20 cellular contexts compared by ENCODE assay signal in the genomic region with DNA sequence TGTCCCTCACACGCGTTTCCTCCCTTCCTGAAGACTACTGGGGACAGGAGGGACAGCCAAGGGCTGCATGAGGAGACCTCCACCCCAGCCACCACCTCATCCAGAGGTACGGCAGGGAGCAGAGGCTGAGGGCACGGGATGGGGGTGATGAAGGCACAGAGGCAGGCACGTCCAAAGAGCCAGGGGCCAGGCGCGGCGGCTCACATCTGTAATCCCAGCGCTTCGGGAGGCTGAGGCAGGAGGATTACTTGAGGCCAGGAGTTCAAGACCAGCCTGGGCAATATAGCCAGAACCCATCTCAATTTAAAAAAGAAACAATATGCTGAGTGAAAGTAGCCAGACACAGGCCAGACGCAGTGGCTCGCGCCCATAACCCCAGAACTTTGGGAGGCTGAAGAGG. TPM values are rescaled to one million over a fixed set of nuclear protein-coding genes. Genes with fewer than 3 reads are reported as not detected.
DNase-seq lines count a peak whose midpoint lies in the region; ATAC-seq, FAIRE-seq and TF ChIP-seq lines count a peak whose summit lies in the region.
"Had no signal": no experiment of that assay in that cellular context is flagged by ENCODE, and none has a peak within 500 bp of the region (broad histone marks: within the 10 kb centered on the region; RNA-seq: fewer than 3 reads in every experiment).

No MANE protein-coding gene starts in this region.

- WGBS in body of pancreas, 2 donors: 73 to 79% methylated on average over 13 of the region's 13 CpGs
- 97% methylated on average over 9 of the region's 13 CpGs for WGBS in HepG2 (ENCODE audit: low lambda C conversion rate)
- WGBS in spleen, 5 donors: 64 to 81% (median 77%) methylated on average over 11 to 13 of the region's 13 CpGs

- TF ChIP-seq EP300 in HepG2 (IDR thresholded peaks at IDR 0.05; ENCODE audit: low read depth in 2 of 2, low read length in 2 of 2): no peak
- no peak for TF ChIP-seq EP300 in HepG2 (CRISPR knock-in tag; IDR thresholded peaks at IDR 0.05; ENCODE audit: borderline replicate concordance)

- H3K4me1 ChIP-seq in body of pancreas: peaks cover 62% of the 10 kb centered on the region
- peaks cover 67% of the 10 kb centered on the region for H3K4me1 ChIP-seq in HepG2 (ENCODE audit: insufficient read depth, low read length)
- H3K4me1 ChIP-seq in spleen: peaks cover 15 to 96% (median 79%) of the 10 kb centered on the region in 6 donors
- peaks cover 20% of the 10 kb centered on the region for H3K4me1 ChIP-seq in OCI-LY7 (ENCODE audit: insufficient read depth, low read length, poor library complexity, severe bottlenecking)
- H3K4me1 ChIP-seq: SJCRH30 had no signal

- FAIRE-seq in HTR-8/SVneo (lab: Jason Lieb, UNC) (peak; percentile 70), HepG2 (lab: Jason Lieb, UNC) (no peak)

- peak overlapping the region; percentile 83 to 96 (median 90) for H3K27ac ChIP-seq in body of pancreas
- H3K27ac ChIP-seq in HepG2 (ENCODE audit: extremely low read length, insufficient read depth, low read length): peak overlapping the region; percentile 17
- H3K27ac ChIP-seq in spleen: peak overlapping the region in 6 of 8 donors; percentile 26 to 88 (median 84)
- no peak overlapping the region for H3K27ac ChIP-seq in OCI-LY7 (ENCODE audit: low read depth, low read length, poor library complexity, severe bottlenecking)
- H3K27ac ChIP-seq: KMS-11, SJCRH30 had no signal

- H3K4me1 Mint-ChIP-seq in activated naive CD4-positive, alpha-beta T cell treated with anti-CD3 and anti-CD28 coated beads for 36 hours (ENCODE audit: low read depth): peaks cover 14% of the 10 kb centered on the region

- ATAC-seq in body of pancreas (no peak), HepG2 (no peak)
- ATAC-seq: activated naive CD8-positive, alpha-beta T cell treated with anti-CD3 and anti-CD28 coated beads, Interleukin-2, amount 50 U/mL, for 24 hours; activated T-cell treated with anti-CD3 and anti-CD28 coated beads, Interleukin-2, amount 50 U/mL, for 72 hours had no signal

- CTCF ChIA-PET in HepG2 (lab: Yijun Ruan, JAX; ENCODE audit: low intra/inter-chr PET ratio, low total read pairs): no interaction called here
- CTCF ChIA-PET in activated naive CD4-positive, alpha-beta T cell treated with anti-CD3 and anti-CD28 coated beads for 36 hours (lab: Charles Lee): interaction anchor here (3.0 kb wide), 1 partner anchor 19 kb away, joined by 9 read pairs; no protein-coding TSS in a partner anchor
- CTCF ChIA-PET in OCI-LY7 (lab: Charles Lee; ENCODE audit: unreplicated experiment): no interaction called here

- H3K9me3 Mint-ChIP-seq in activated naive CD4-positive, alpha-beta T cell treated with anti-CD3 and anti-CD28 coated beads for 36 hours: no peaks in the 10 kb centered on the region
- H3K9me3 Mint-ChIP-seq: activated naive CD8-positive, alpha-beta T cell treated with anti-CD3 and anti-CD28 coated beads, Interleukin-2, amount 50 U/mL, for 24 hours; activated T-cell treated with anti-CD3 and anti-CD28 coated beads, Interleukin-2, amount 50 U/mL, for 72 hours; nephron had no signal

- no peak for TF ChIP-seq CTCF in body of pancreas (IDR thresholded peaks at IDR 0.05)
- TF ChIP-seq CTCF in HepG2 (CRISPR knock-in tag; IDR thresholded peaks at IDR 0.05): no peak
- no peak for TF ChIP-seq CTCF in spleen (IDR thresholded peaks at IDR 0.05 in 8 of 11, conservative IDR thresholded peaks at IDR 0.05 in 3 of 11)
- TF ChIP-seq CTCF in OCI-LY7 (conservative IDR thresholded peaks at IDR 0.05; ENCODE audit: low read length): no peak

- no peaks in the 10 kb centered on the region for H3K9me2 ChIP-seq in OCI-LY7 (ENCODE audit: insufficient read depth, low read length)

- intact Hi-C loops in body of pancreas (cut with DNase I): no loop called here
- intact Hi-C loops in HepG2 (cut with micrococcal nuclease; ENCODE audit: unreplicated experiment): loop anchor here (5.0 kb wide), 1 partner anchor 639 kb away; no protein-coding TSS in a partner anchor
- intact Hi-C loops in spleen (cut with DNase I; ENCODE audit: low total_unique reads): no loop called here
- intact Hi-C loops in activated naive CD4-positive, alpha-beta T cell treated with anti-CD3 and anti-CD28 coated beads for 36 hours (cut with micrococcal nuclease): loop anchor here (5.0 kb wide), 1 partner anchor 1056 kb away; no protein-coding TSS in a partner anchor
- intact Hi-C loops in OCI-LY7 (cut with micrococcal nuclease; ENCODE audit: unreplicated experiment): no loop called here

- H3K27me3 ChIP-seq in body of pancreas (no peaks in the 10 kb centered on the region), HepG2 (ENCODE audit: control insufficient read depth in 1 of 2, insufficient read depth in 2 of 2, low read length in 2 of 2) (no peaks in the 10 kb centered on the region), spleen (replicated peaks in 1 of 7) (no peaks in the 10 kb centered on the region)
- H3K27me3 ChIP-seq: SJCRH30 had no signal

- H3K4me3 ChIP-seq in body of pancreas: no peak overlapping the region
- no peak overlapping the region for H3K4me3 ChIP-seq in HepG2 (replicated peaks in 1 of 3; ENCODE audit: insufficient read depth in 1 of 3, low read depth in 2 of 3, low read length in 3 of 3)
- peak overlapping the region in 6 of 8 donors; percentile 78 to 98 (median 86) for H3K4me3 ChIP-seq in spleen
- H3K4me3 ChIP-seq in OCI-LY7 (ENCODE audit: low read depth, low read length, poor library complexity, severe bottlenecking): no peak overlapping the region
- H3K4me3 ChIP-seq: SJCRH30 had no signal

- DNase-seq in HTR-8/SVneo (ENCODE audit: insufficient read length, low spot score) (no peak), body of pancreas (no peak), HepG2 (ENCODE audit: low spot score) (no peak), spleen (no peak), occipital lobe (lab: John Stamatoyannopoulos, UW) (no peak), OCI-LY7 (ENCODE audit: low spot score) (no peak)
- DNase-seq in activated naive CD4-positive, alpha-beta T cell treated with anti-CD3 and anti-CD28 coated beads for 36 hours: no peak
- DNase-seq in activated CD4-positive, alpha-beta T cell treated with anti-CD3 and anti-CD28 coated beads, Interleukin-2, amount 50 U/mL, for 48 hours: no peak
- DNase-seq: activated CD4-positive, alpha-beta T cell treated with anti-CD3 and anti-CD28 coated beads, Interleukin-2, amount 50 U/mL, for 1 hour; activated naive CD8-positive, alpha-beta T cell treated with anti-CD3 and anti-CD28 coated beads, Interleukin-2, amount 50 U/mL, for 24 hours; activated T-cell treated with anti-CD3 and anti-CD28 coated beads, Interleukin-2, amount 50 U/mL, for 72 hours; caudate nucleus; foreskin melanocyte; GOT3; NCI-H1105; SJCRH30; stimulated activated CD4-positive, alpha-beta T cell treated with anti-CD3 and anti-CD28 coated beads, Interleukin-1b, Interleukin-23, amount 100 ng/mL, for 48 hours; T1000 had no signal

- TF ChIP-seq RAD21 in HepG2 (CRISPR knock-in tag; IDR thresholded peaks at IDR 0.05): no peak

- in situ Hi-C loops in HepG2 (cut with HindIII; ENCODE audit: extremely low pct_ligation_motif_present, low pct_unique_long_range_greater_than_20kb): no loop called here

- POLR2A ChIA-PET in HepG2 (lab: Yijun Ruan, JAX) (no interaction called here), OCI-LY7 (lab: Charles Lee) (no interaction called here)

- no peaks in the 10 kb centered on the region for H3K36me3 ChIP-seq in body of pancreas (replicated peaks in 1 of 2; ENCODE audit: insufficient read depth in 1 of 2, low read depth in 2 of 2)
- H3K36me3 ChIP-seq in HepG2 (replicated peaks in 1 of 2; ENCODE audit: control insufficient read depth in 1 of 2, insufficient read depth in 2 of 2, low read length in 2 of 2): no peaks in the 10 kb centered on the region
- peaks cover 0 to 8% (median 0%) of the 10 kb centered on the region in 6 donors for H3K36me3 ChIP-seq in spleen
- H3K36me3 ChIP-seq in OCI-LY7 (ENCODE audit: insufficient read depth, low read length): no peaks in the 10 kb centered on the region
- H3K36me3 ChIP-seq: SJCRH30 had no signal

- BruUV-seq in HepG2 (replicated peaks; lab: Mats Ljungman, UMichigan): no TSS peak
- BruUV-seq in OCI-LY7 (replicated peaks; lab: Mats Ljungman, UMichigan): no TSS peak

- no peaks in the 10 kb centered on the region for H3K9me3 ChIP-seq in body of pancreas
- no peaks in the 10 kb centered on the region for H3K9me3 ChIP-seq in HepG2 (ENCODE audit: low read length)
- no peaks in the 10 kb centered on the region for H3K9me3 ChIP-seq in spleen
- H3K9me3 ChIP-seq in OCI-LY7 (ENCODE audit: low read length): no peaks in the 10 kb centered on the region
- H3K9me3 ChIP-seq: SJCRH30 had no signal

- H3K27me3 Mint-ChIP-seq in activated naive CD4-positive, alpha-beta T cell treated with anti-CD3 and anti-CD28 coated beads for 36 hours (ENCODE audit: low read depth): no peaks in the 10 kb centered on the region

- peak overlapping the region; percentile 45; the same call in 1 of the 2 replicates for H3K4me2 ChIP-seq in HepG2 (ENCODE audit: low read depth, low read length)
- H3K4me2 ChIP-seq in OCI-LY7 (ENCODE audit: low read length): no peak overlapping the region
- H3K4me2 ChIP-seq: KMS-11 had no signal

- peak overlapping the region; percentile 24; the same call in 1 of the 2 replicates for H3K9ac ChIP-seq in HepG2 (ENCODE audit: insufficient read depth, low read depth, low read length)
- H3K9ac ChIP-seq: KMS-11 had no signal

- H3K79me2 ChIP-seq in HepG2 (ENCODE audit: insufficient read depth, low read length) (peaks cover 28% of the 10 kb centered on the region), OCI-LY7 (ENCODE audit: insufficient read depth, low read depth, low read length) (no peaks in the 10 kb centered on the region)

- no peaks in the 10 kb centered on the region for H3K36me3 Mint-ChIP-seq in activated naive CD4-positive, alpha-beta T cell treated with anti-CD3 and anti-CD28 coated beads for 36 hours (ENCODE audit: low read depth)

- no peak overlapping the region for H2AFZ ChIP-seq in HepG2 (ENCODE audit: low read length)
- H2AFZ ChIP-seq in OCI-LY7 (ENCODE audit: low read length): no peak overlapping the region

- no peak overlapping the region for H3K27ac Mint-ChIP-seq in activated naive CD4-positive, alpha-beta T cell treated with anti-CD3 and anti-CD28 coated beads for 36 hours
- H3K27ac Mint-ChIP-seq: activated naive CD8-positive, alpha-beta T cell treated with anti-CD3 and anti-CD28 coated beads, Interleukin-2, amount 50 U/mL, for 24 hours; activated T-cell treated with anti-CD3 and anti-CD28 coated beads, Interleukin-2, amount 50 U/mL, for 72 hours; nephron had no signal

- H4K20me1 ChIP-seq in HepG2 (ENCODE audit: insufficient read depth, low read length) (no peaks in the 10 kb centered on the region), OCI-LY7 (ENCODE audit: insufficient read depth, low read length) (no peaks in the 10 kb centered on the region)

- TF ChIP-seq POLR2A in body of pancreas (IDR thresholded peaks at IDR 0.05) (no peak), HepG2 (IDR thresholded peaks at IDR 0.05; ENCODE audit: insufficient read depth in 1 of 2, low read depth in 2 of 2, low read length in 2 of 2) (no peak), spleen (IDR thresholded peaks at IDR 0.05) (no peak)

- H3K4me3 Mint-ChIP-seq in activated naive CD4-positive, alpha-beta T cell treated with anti-CD3 and anti-CD28 coated beads for 36 hours: no peak overlapping the region
- H3K4me3 Mint-ChIP-seq: activated naive CD8-positive, alpha-beta T cell treated with anti-CD3 and anti-CD28 coated beads, Interleukin-2, amount 50 U/mL, for 24 hours; activated T-cell treated with anti-CD3 and anti-CD28 coated beads, Interleukin-2, amount 50 U/mL, for 72 hours had no signal

RNA-seq across cellular contexts. Expression of a gene that starts 3.3 kb away (rescaled TPM):
- total RNA-seq in body of pancreas: 10 to 100 TPM; 23.3 to 26.7 TPM
- total RNA-seq in HepG2 (2016; rRNA removed; fragmentation: Illumina TruSeq; extraction: Trizol): 1.8 and 5.8 TPM in 2 replicates
- total RNA-seq in HepG2 (2016; cell fraction: cytosol; rRNA removed; fragmentation: Illumina TruSeq; extraction: Trizol; ENCODE audit: low read depth): 5.5 and 6.3 TPM in 2 replicates
- total RNA-seq in HepG2 (2016; cell fraction: insoluble cytoplasmic fraction; rRNA removed; fragmentation: Illumina TruSeq; extraction: Trizol): 2.1 and 6.3 TPM in 2 replicates
- 2.9 and 3.0 TPM in 2 replicates for total RNA-seq in HepG2 (2016; cell fraction: membrane; rRNA removed; fragmentation: Illumina TruSeq; extraction: Trizol)
- total RNA-seq in HepG2 (2016; cell fraction: nucleus; rRNA removed; fragmentation: Illumina TruSeq; extraction: Trizol): 7.9 and 10.2 TPM in 2 replicates
- 12.4 and 15.0 TPM in 2 replicates for polyA plus RNA-seq in HepG2 (2011; rRNA removed)
- 2.3 and 4.4 TPM in 2 replicates for polyA plus RNA-seq in HepG2 (2011; cell fraction: cytosol; rRNA removed)
- polyA plus RNA-seq in HepG2 (2011; cell fraction: nucleus; rRNA removed): 231 and 294 TPM in 2 replicates
- polyA plus RNA-seq in HepG2 (2012): 5.9 and 10.1 TPM in 2 replicates
- 1.1 and 1.7 TPM in 2 replicates for polyA plus RNA-seq in HepG2 (2016; cell fraction: cytosol; fragmentation: Illumina TruSeq; extraction: Trizol; ENCODE audit: low read depth)
- 1.9 and 2.3 TPM in 2 replicates for polyA plus RNA-seq in HepG2 (2016; cell fraction: insoluble cytoplasmic fraction; fragmentation: Illumina TruSeq; extraction: Trizol; ENCODE audit: low read depth)
- polyA plus RNA-seq in HepG2 (2016; cell fraction: membrane; fragmentation: Illumina TruSeq; extraction: Trizol; ENCODE audit: low read depth): 1.3 and 1.7 TPM in 2 replicates
- 32.1 and 32.9 TPM in 2 replicates for polyA plus RNA-seq in HepG2 (2016; cell fraction: nucleus; fragmentation: Illumina TruSeq; extraction: Trizol; ENCODE audit: insufficient read depth, low read depth)
- polyA minus RNA-seq in HepG2 (2011; rRNA and poly(A)+ RNA removed; ENCODE audit: low replicate concordance): 17.6 and 22.4 TPM in 2 replicates
- polyA minus RNA-seq in HepG2 (2011; cell fraction: cytosol; rRNA and poly(A)+ RNA removed): 2.2 and 2.5 TPM in 2 replicates
- 26.2 and 30.8 TPM in 2 replicates for polyA minus RNA-seq in HepG2 (2011; cell fraction: nucleus; rRNA and poly(A)+ RNA removed)
- total RNA-seq in spleen: 100 to 1,000 TPM in 3 of 7 donors, 10 to 100 TPM in 4; 36.3 to 182 (median 75.8) TPM
- 100 to 1,000 TPM in 2 of 3 donors, 10 to 100 TPM in 1; 74.1 to 361 (median 307) TPM for polyA plus RNA-seq in spleen
- 4.2 TPM for total RNA-seq in occipital lobe
- 1 to 10 TPM; 3.7 to 4.2 TPM for total RNA-seq in activated naive CD4-positive, alpha-beta T cell treated with anti-CD3 and anti-CD28 coated beads for 36 hours
- total RNA-seq in OCI-LY7 (2014; rRNA removed; shearing (Covaris generic)): 1.1 and 1.4 TPM in 2 replicates
- 4.5 and 5.5 TPM in 2 replicates for total RNA-seq in OCI-LY7 (2022)

RNA-seq across cellular contexts. Expression of a gene that starts 48.2 kb away (rescaled TPM):
- 10 to 100 TPM; 66.3 to 72.9 TPM for total RNA-seq in body of pancreas
- 17.3 and 29.0 TPM in 2 replicates for total RNA-seq in HepG2 (2016; rRNA removed; fragmentation: Illumina TruSeq; extraction: Trizol)
- total RNA-seq in HepG2 (2016; cell fraction: cytosol; rRNA removed; fragmentation: Illumina TruSeq; extraction: Trizol; ENCODE audit: low read depth): 5.1 and 5.5 TPM in 2 replicates
- 10.4 and 29.7 TPM in 2 replicates for total RNA-seq in HepG2 (2016; cell fraction: insoluble cytoplasmic fraction; rRNA removed; fragmentation: Illumina TruSeq; extraction: Trizol)
- total RNA-seq in HepG2 (2016; cell fraction: membrane; rRNA removed; fragmentation: Illumina TruSeq; extraction: Trizol): 7.6 and 9.1 TPM in 2 replicates
- total RNA-seq in HepG2 (2016; cell fraction: nucleus; rRNA removed; fragmentation: Illumina TruSeq; extraction: Trizol): 41.5 and 48.7 TPM in 2 replicates
- polyA plus RNA-seq in HepG2 (2011; rRNA removed): 13.7 and 18.2 TPM in 2 replicates
- polyA plus RNA-seq in HepG2 (2011; cell fraction: cytosol; rRNA removed): 13.7 and 18.1 TPM in 2 replicates
- polyA plus RNA-seq in HepG2 (2011; cell fraction: nucleus; rRNA removed): 167 and 254 TPM in 2 replicates
- 20.5 and 22.5 TPM in 2 replicates for polyA plus RNA-seq in HepG2 (2012)
- 3.9 and 4.3 TPM in 2 replicates for polyA plus RNA-seq in HepG2 (2016; cell fraction: cytosol; fragmentation: Illumina TruSeq; extraction: Trizol; ENCODE audit: low read depth)
- 11.9 and 26.2 TPM in 2 replicates for polyA plus RNA-seq in HepG2 (2016; cell fraction: insoluble cytoplasmic fraction; fragmentation: Illumina TruSeq; extraction: Trizol; ENCODE audit: low read depth)
- polyA plus RNA-seq in HepG2 (2016; cell fraction: membrane; fragmentation: Illumina TruSeq; extraction: Trizol; ENCODE audit: low read depth): 6.0 and 6.1 TPM in 2 replicates
- 118 and 123 TPM in 2 replicates for polyA plus RNA-seq in HepG2 (2016; cell fraction: nucleus; fragmentation: Illumina TruSeq; extraction: Trizol; ENCODE audit: insufficient read depth, low read depth)
- 33.5 and 55.8 TPM in 2 replicates for polyA minus RNA-seq in HepG2 (2011; rRNA and poly(A)+ RNA removed; ENCODE audit: low replicate concordance)
- polyA minus RNA-seq in HepG2 (2011; cell fraction: cytosol; rRNA and poly(A)+ RNA removed): 18.4 and 23.7 TPM in 2 replicates
- 25.5 and 29.1 TPM in 2 replicates for polyA minus RNA-seq in HepG2 (2011; cell fraction: nucleus; rRNA and poly(A)+ RNA removed)
- 10 to 100 TPM; 47.3 to 95.7 (median 79.0) TPM for total RNA-seq in spleen
- polyA plus RNA-seq in spleen: 100 to 1,000 TPM in 1 of 3 donors, 10 to 100 TPM in 2; 51.4 to 126 (median 80.3) TPM
- total RNA-seq in occipital lobe: 15.8 TPM
- total RNA-seq in activated naive CD4-positive, alpha-beta T cell treated with anti-CD3 and anti-CD28 coated beads for 36 hours: 100 to 1,000 TPM in 1 of 2 experiments, 10 to 100 TPM in 1; 97.6 to 103 TPM
- 61.5 and 83.6 TPM in 2 replicates for total RNA-seq in OCI-LY7 (2014; rRNA removed; shearing (Covaris generic))
- 187 and 188 TPM in 2 replicates for total RNA-seq in OCI-LY7 (2022)

Comparison
In these comparisons a context has a peak if more than half of its experiments do, and no peak if none do; other contexts are left out.
1. H3K4me3 ChIP-seq: peak in spleen (6 of 8); none in body of pancreas (0 of 2), HepG2 (0 of 3) and OCI-LY7 (single experiment).
2. intact Hi-C loops: an anchor here in HepG2 (5.0 kb wide) and activated naive CD4-positive, alpha-beta T cell treated with anti-CD3 and anti-CD28 coated beads for 36 hours (5.0 kb wide); none called in body of pancreas, spleen and OCI-LY7.